In genomic region chr18:4444306-4444705, GRCh38 we compare ENCODE assay signal across 22 cellular contexts. TPM values are rescaled to one million over a fixed set of nuclear protein-coding genes. Genes with fewer than 3 reads are reported as not detected.
"Had no signal": no experiment of that assay in that cellular context is flagged by ENCODE, and none has a peak within 500 bp of the region (broad histone marks: within the 10 kb centered on the region; RNA-seq: fewer than 3 reads in every experiment).

No MANE protein-coding gene starts in this region.

- H3K4me1 Mint-ChIP-seq: activated T-helper 17 cell treated with anti-CD3 and anti-CD28 coated beads, Interleukin-2, amount 50 U/mL, for 72 hours; immature natural killer cell; natural killer cell; stimulated activated effector memory CD8-positive, alpha-beta T cell treated with anti-CD3 and anti-CD28 coated beads, Interleukin-12 subunit alpha, Interleukin-12 subunit beta, amount 100 ng/mL, for 72 hours; stimulated activated naive CD8-positive, alpha-beta T cell treated with anti-CD3 and anti-CD28 coated beads, Interleukin-15, amount 100 ng/mL, for 72 hours; T-helper 17 cell had no signal

- H3K27me3 Mint-ChIP-seq: activated naive CD8-positive, alpha-beta T cell; activated T-helper 17 cell treated with anti-CD3 and anti-CD28 coated beads, Interleukin-2, amount 50 U/mL, for 72 hours; stimulated activated naive CD8-positive, alpha-beta T cell treated with anti-CD3 and anti-CD28 coated beads, Interleukin-15, amount 100 ng/mL, for 72 hours; T-helper 17 cell had no signal

- H3K36me3 Mint-ChIP-seq: activated naive CD8-positive, alpha-beta T cell; immature natural killer cell; natural killer cell; stimulated activated effector memory CD8-positive, alpha-beta T cell treated with anti-CD3 and anti-CD28 coated beads, Interleukin-12 subunit alpha, Interleukin-12 subunit beta, amount 100 ng/mL, for 72 hours had no signal

- ATAC-seq: activated CD4-positive, CD25-positive, alpha-beta regulatory T cell treated with anti-CD3 and anti-CD28 coated beads, Interleukin-2, amount 50 U/mL, for 24 hours; activated T-helper 17 cell treated with anti-CD3 and anti-CD28 coated beads, Interleukin-2, amount 50 U/mL, for 72 hours; left lung; natural killer cell; stimulated activated effector memory CD8-positive, alpha-beta T cell treated with anti-CD3 and anti-CD28 coated beads, Interleukin-12 subunit alpha, Interleukin-12 subunit beta, amount 100 ng/mL, for 72 hours; stimulated activated naive CD8-positive, alpha-beta T cell treated with anti-CD3 and anti-CD28 coated beads, Interleukin-15, amount 100 ng/mL, for 72 hours; T-helper 17 cell had no signal

- H3K27me3 ChIP-seq: adrenal gland, ascending aorta, left lung, tibial artery had no signal

- H3K27ac ChIP-seq: adrenal gland, ascending aorta, left lung, prostate gland, tibial artery had no signal

- H3K4me3 Mint-ChIP-seq: activated naive CD8-positive, alpha-beta T cell; activated T-helper 17 cell treated with anti-CD3 and anti-CD28 coated beads, Interleukin-2, amount 50 U/mL, for 72 hours; immature natural killer cell; natural killer cell; stimulated activated effector memory CD8-positive, alpha-beta T cell treated with anti-CD3 and anti-CD28 coated beads, Interleukin-12 subunit alpha, Interleukin-12 subunit beta, amount 100 ng/mL, for 72 hours; stimulated activated naive CD8-positive, alpha-beta T cell treated with anti-CD3 and anti-CD28 coated beads, Interleukin-15, amount 100 ng/mL, for 72 hours; T-helper 17 cell had no signal

- DNase-seq: activated CD4-positive, alpha-beta T cell treated with anti-CD3 and anti-CD28 coated beads, Interleukin-2, amount 50 U/mL, for 1 hour; activated naive CD4-positive, alpha-beta T cell; activated T-cell treated with anti-CD3 and anti-CD28 coated beads, Interleukin-2, amount 50 U/mL, for 1 hour; adrenal gland; central memory CD4-positive, alpha-beta T cell; effector memory CD4-positive, alpha-beta T cell; foreskin melanocyte; immature natural killer cell; left lung; natural killer cell; stimulated activated CD4-positive, alpha-beta T cell treated with anti-CD3 and anti-CD28 coated beads, Interleukin-1b, Interleukin-23, amount 100 ng/mL, for 48 hours; stimulated activated naive CD8-positive, alpha-beta T cell treated with anti-CD3 and anti-CD28 coated beads, Interleukin-15, amount 100 ng/mL, for 72 hours; T-helper 17 cell; tibial artery had no signal

- H3K27ac Mint-ChIP-seq: activated naive CD8-positive, alpha-beta T cell; activated T-helper 17 cell treated with anti-CD3 and anti-CD28 coated beads, Interleukin-2, amount 50 U/mL, for 72 hours; immature natural killer cell; natural killer cell; stimulated activated effector memory CD8-positive, alpha-beta T cell treated with anti-CD3 and anti-CD28 coated beads, Interleukin-12 subunit alpha, Interleukin-12 subunit beta, amount 100 ng/mL, for 72 hours; stimulated activated naive CD8-positive, alpha-beta T cell treated with anti-CD3 and anti-CD28 coated beads, Interleukin-15, amount 100 ng/mL, for 72 hours; T-helper 17 cell had no signal

- H3K4me1 ChIP-seq: adrenal gland, ascending aorta, left lung, prostate gland, tibial artery had no signal

RNA-seq across cellular contexts. Expression of gene DLGAP1, which starts 10.8 kb away (rescaled TPM):
- total RNA-seq: lung microvascular endothelial cell, natural killer cell, osteoblast had no signal
- polyA plus RNA-seq: immature natural killer cell had no signal
